ENCODE assay signal across 8 cellular contexts in the genomic region with DNA sequence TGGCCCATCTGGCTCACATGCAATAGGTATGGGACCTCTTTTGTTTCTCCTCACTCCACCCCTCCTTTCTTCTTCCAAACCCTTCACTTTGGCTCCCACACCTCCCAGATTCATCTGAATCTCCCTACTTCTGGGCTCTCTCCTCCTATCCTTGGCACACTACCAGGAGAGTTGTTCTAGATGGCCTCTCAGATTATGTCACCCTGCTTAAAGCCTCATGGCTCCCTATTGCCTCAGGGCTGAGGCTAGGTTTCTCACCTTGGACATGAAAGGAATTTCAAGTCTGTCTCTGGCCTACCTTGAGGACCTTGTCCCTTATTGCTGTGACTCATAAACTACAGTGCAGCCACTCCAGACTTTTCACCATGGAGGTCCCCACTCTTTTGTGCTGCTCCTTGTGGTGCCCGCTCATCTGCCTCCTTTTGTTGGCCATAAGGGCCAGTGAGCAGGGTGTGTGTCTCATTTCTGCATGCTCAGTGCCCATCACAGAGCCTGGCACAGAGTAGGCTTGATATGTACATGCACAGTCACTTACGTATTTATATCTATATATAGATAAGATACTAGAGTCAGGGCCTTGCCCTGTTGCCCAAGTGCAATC. TPM values are rescaled to one million over a fixed set of nuclear protein-coding genes. Genes with fewer than 3 reads are reported as not detected.
DNase-seq lines count a peak whose midpoint lies in the region; ATAC-seq lines count a peak whose summit lies in the region.

No MANE protein-coding gene starts in this region.

- H3K4me3 ChIP-seq in SK-N-MC = peak overlapping the region; percentile 84
- no peak overlapping the region for H3K4me3 ChIP-seq in HAP-1

- intact Hi-C loops in Right ventricle myocardium inferior (cut with DNase I) = no loop called here
- intact Hi-C loops in sciatic nerve (cut with DNase I) = no loop called here

- H3K9me3 ChIP-seq in SK-N-MC (ENCODE audit: low read depth, low read length) (no peaks in the 10 kb centered on the region), HAP-1 (no peaks in the 10 kb centered on the region)

- no peaks in the 10 kb centered on the region for H3K4me1 ChIP-seq in HAP-1

- peak overlapping the region; percentile 81 for H3K9ac ChIP-seq in SK-N-MC (ENCODE audit: insufficient read length)

- ATAC-seq in Right ventricle myocardium inferior = peak; percentile 9
- peak; percentile 38 for ATAC-seq in sciatic nerve

- H3K27me3 ChIP-seq in HAP-1 (ENCODE audit: low read depth) = no peaks in the 10 kb centered on the region

- peaks cover 31% of the 10 kb centered on the region for H3K36me3 ChIP-seq in SK-N-MC (ENCODE audit: insufficient read depth, low read length)
- H3K36me3 ChIP-seq in HAP-1 (replicated peaks) = peaks cover 17% of the 10 kb centered on the region

- in situ Hi-C loops in HAP-1 (cut with MboI; ENCODE audit: low sequenced_read_pairs) = no loop called here

- DNase-seq in ELR (ENCODE audit: low read depth) (peak; percentile 50), SK-N-MC (ENCODE audit: low read depth, low spot score) (no peak), Right ventricle myocardium inferior (ENCODE audit: missing footprints) (no peak), sciatic nerve (ENCODE audit: low spot score) (peak; percentile 45), SW 1271 (lab: John Stamatoyannopoulos, UW) (no peak), HAP-1 (ENCODE audit: low spot score in 2 of 2) (no peak)
- DNase-seq in activated CD4-positive, alpha-beta T cell treated with anti-CD3 and anti-CD28 coated beads, Interleukin-2, amount 50 U/mL, for 1 hour = no peak
- DNase-seq in activated effector memory CD4-positive, alpha-beta T cell treated with Interleukin-2 at 50 U/mL for 16 hours = no peak

- peak overlapping the region; percentile 98 for H3K27ac ChIP-seq in SK-N-MC

RNA-seq across cellular contexts. Expression of gene MFAP4, which starts 1.0 kb away (rescaled TPM):
- 53.5 TPM for total RNA-seq in Right ventricle myocardium inferior
- 115 TPM for total RNA-seq in sciatic nerve

RNA-seq across cellular contexts. Expression of gene MAPK7, which starts 9.7 kb away (rescaled TPM):
- total RNA-seq in Right ventricle myocardium inferior (13.0 TPM), sciatic nerve (28.2 TPM)

RNA-seq across cellular contexts. Expression of gene RNF112, which starts 23.0 kb away (rescaled TPM):
- 3.5 TPM for total RNA-seq in Right ventricle myocardium inferior
- total RNA-seq in sciatic nerve = 3.9 TPM

RNA-seq across cellular contexts. Expression of gene B9D1, which starts 25.5 kb away (rescaled TPM):
- total RNA-seq in Right ventricle myocardium inferior (5.3 TPM), sciatic nerve (19.8 TPM)

Comparison
In these comparisons a context has a peak if more than half of its experiments do, and no peak if none do; other contexts are left out.
1. DNase-seq: peak in ELR (single experiment) and sciatic nerve (single experiment); none in SK-N-MC (single experiment), Right ventricle myocardium inferior (single experiment), activated CD4-positive, alpha-beta T cell treated with anti-CD3 and anti-CD28 coated beads, Interleukin-2, amount 50 U/mL, for 1 hour (single experiment), SW 1271 (0 of 2), activated effector memory CD4-positive, alpha-beta T cell treated with Interleukin-2 at 50 U/mL for 16 hours (single experiment) and HAP-1 (0 of 2).